Comparison of ENCODE assay signal across 25 cellular contexts in genomic region chr1:205916541-205916940, GRCh38. TPM values are rescaled to one million over a fixed set of nuclear protein-coding genes. Genes with fewer than 3 reads are reported as not detected.
DNase-seq lines count a peak whose midpoint lies in the region; ATAC-seq, FAIRE-seq and TF ChIP-seq lines count a peak whose summit lies in the region.
"Had no signal": no experiment of that assay in that cellular context is flagged by ENCODE, and none has a peak within 500 bp of the region (broad histone marks: within the 10 kb centered on the region; RNA-seq: fewer than 3 reads in every experiment).

No MANE protein-coding gene starts in this region.

- BruUV-seq in K562 (replicated peaks; lab: Mats Ljungman, UMichigan): no TSS peak

- no peak overlapping the region for H3K4me3 ChIP-seq in AG10803 (ENCODE audit: low read length)
- H3K4me3 ChIP-seq in K562: no peak overlapping the region
- H3K4me3 ChIP-seq: esophagus muscularis mucosa, mucosa of descending colon, suprapubic skin had no signal

- H3K27ac ChIP-seq in K562 (ENCODE audit: extremely low read depth, low read depth, low read length): no peak overlapping the region
- H3K27ac ChIP-seq: esophagus muscularis mucosa, suprapubic skin had no signal

- H3K9me1 ChIP-seq in K562 (ENCODE audit: control insufficient read depth, insufficient read depth, low read length): no peaks in the 10 kb centered on the region

- TF ChIP-seq RAD21 in K562 (CRISPR knock-in tag; conservative IDR thresholded peaks at IDR 0.05 in 1 of 2, IDR thresholded peaks at IDR 0.05 in 1 of 2): no peak

- H3K36me3 ChIP-seq in K562 (ENCODE audit: control insufficient read depth, insufficient read depth, low read length): no peaks in the 10 kb centered on the region
- H3K36me3 ChIP-seq: esophagus muscularis mucosa, suprapubic skin had no signal

- H3K9me3 ChIP-seq in K562 (replicated peaks; ENCODE audit: control insufficient read depth, insufficient read depth, low read depth, low read length): no peaks in the 10 kb centered on the region
- H3K9me3 ChIP-seq: Caco-2, esophagus muscularis mucosa, mucosa of descending colon, suprapubic skin had no signal

- no peak overlapping the region for H3K4me3 Mint-ChIP-seq in natural killer cell treated with Interleukin-12 subunit alpha and Interleukin-12 subunit beta and Interleukin-15 and Interleukin-18, amount 100 ng/mL, for 72 hours
- H3K4me3 Mint-ChIP-seq: activated CD4-positive, alpha-beta T cell treated with anti-CD3 and anti-CD28 coated beads, Interleukin-2, amount 10 ng/mL, durations not matched to agents 7 days and 5 days; activated naive CD4-positive, alpha-beta T cell treated with anti-CD3 and anti-CD28 coated beads, Interleukin-2, amount 50 U/mL, for 24 hours; activated T-cell treated with anti-CD3 and anti-CD28 coated beads, Interleukin-2, amount 50 U/mL, for 4 hours had no signal

- intact Hi-C loops in K562 (cut with micrococcal nuclease): no loop called here

- no peak for TF ChIP-seq POLR2A in K562 (conservative IDR thresholded peaks at IDR 0.05)

- in situ Hi-C loops in K562 (cut with MboI): no loop called here
- in situ Hi-C loops in KBM-7 (cut with MboI; ENCODE audit: low pct_unique_long_range_greater_than_20kb, low sequenced_read_pairs): loop anchor here (10.0 kb wide), 1 partner anchor 48 kb away; no protein-coding TSS in a partner anchor

- H3K4me1 ChIP-seq in K562 (replicated peaks in 1 of 2; ENCODE audit: control insufficient read depth in 2 of 2, insufficient read depth in 2 of 2, low read length in 2 of 2): no peaks in the 10 kb centered on the region

- peaks cover 8% of the 10 kb centered on the region in 2 donors for H3K27me3 Mint-ChIP-seq in natural killer cell treated with Interleukin-12 subunit alpha and Interleukin-12 subunit beta and Interleukin-15 and Interleukin-18, amount 100 ng/mL, for 72 hours

- peaks cover 0 to 2% of the 10 kb centered on the region in 2 donors for H3K4me1 Mint-ChIP-seq in natural killer cell treated with Interleukin-12 subunit alpha and Interleukin-12 subunit beta and Interleukin-15 and Interleukin-18, amount 100 ng/mL, for 72 hours (ENCODE audit: low read depth in 2 of 2)
- H3K4me1 Mint-ChIP-seq: activated naive CD4-positive, alpha-beta T cell treated with anti-CD3 and anti-CD28 coated beads, Interleukin-2, amount 50 U/mL, for 24 hours had no signal

- no peak for TF ChIP-seq EP300 in K562 (IDR thresholded peaks at IDR 0.05; ENCODE audit: low read length)

- no peak overlapping the region for H3K4me2 ChIP-seq in K562 (ENCODE audit: insufficient read depth, low read length)

- CTCF ChIA-PET in K562 (lab: Yijun Ruan, JAX; ENCODE audit: low intra/inter-chr PET ratio): interaction anchor here (7.8 kb wide), 1 partner anchor 62 kb away, joined by 114 read pairs; no protein-coding TSS in a partner anchor

- no peaks in the 10 kb centered on the region for H3K36me3 Mint-ChIP-seq in natural killer cell treated with Interleukin-12 subunit alpha and Interleukin-12 subunit beta and Interleukin-15 and Interleukin-18, amount 100 ng/mL, for 72 hours
- H3K36me3 Mint-ChIP-seq: activated naive CD4-positive, alpha-beta T cell treated with anti-CD3 and anti-CD28 coated beads, Interleukin-2, amount 50 U/mL, for 24 hours had no signal

- FAIRE-seq in K562 (lab: Jason Lieb, UNC): no peak
- FAIRE-seq: TTC549 had no signal

- peak overlapping the region in 1 of 2 donors; percentile 30 for H3K27ac Mint-ChIP-seq in natural killer cell treated with Interleukin-12 subunit alpha and Interleukin-12 subunit beta and Interleukin-15 and Interleukin-18, amount 100 ng/mL, for 72 hours
- H3K27ac Mint-ChIP-seq: activated CD4-positive, alpha-beta T cell treated with anti-CD3 and anti-CD28 coated beads, Interleukin-2, amount 10 ng/mL, durations not matched to agents 7 days and 5 days; activated naive CD4-positive, alpha-beta T cell treated with anti-CD3 and anti-CD28 coated beads, Interleukin-2, amount 50 U/mL, for 24 hours had no signal

- no peak overlapping the region for H2AFZ ChIP-seq in K562 (ENCODE audit: low read depth, low read length)

- no peaks in the 10 kb centered on the region for H3K9me3 Mint-ChIP-seq in natural killer cell treated with Interleukin-12 subunit alpha and Interleukin-12 subunit beta and Interleukin-15 and Interleukin-18, amount 100 ng/mL, for 72 hours
- H3K9me3 Mint-ChIP-seq: activated CD4-positive, alpha-beta T cell treated with anti-CD3 and anti-CD28 coated beads, Interleukin-2, amount 10 ng/mL, durations not matched to agents 7 days and 5 days; activated naive CD4-positive, alpha-beta T cell treated with anti-CD3 and anti-CD28 coated beads, Interleukin-2, amount 50 U/mL, for 24 hours; activated T-cell treated with anti-CD3 and anti-CD28 coated beads, Interleukin-2, amount 50 U/mL, for 4 hours had no signal

- peaks cover 29 to 57% of the 10 kb centered on the region in 2 experiments for H3K27me3 ChIP-seq in K562 (ENCODE audit: control insufficient read depth in 2 of 2, insufficient read depth in 2 of 2, low read length in 2 of 2)
- H3K27me3 ChIP-seq: suprapubic skin had no signal

- no peaks in the 10 kb centered on the region for H3K79me2 ChIP-seq in K562 (ENCODE audit: control insufficient read depth, insufficient read depth, low read length)

- POLR2A ChIA-PET in K562 (lab: Yijun Ruan, JAX): interaction anchor here (0.7 kb wide), 1 partner anchor 10 kb away, joined by 3 read pairs; no protein-coding TSS in a partner anchor

- TF ChIP-seq CTCF in AG10803 (conservative IDR thresholded peaks at IDR 0.05; ENCODE audit: low read length): no peak
- no peak for TF ChIP-seq CTCF in K562 (IDR thresholded peaks at IDR 0.05 in 2 of 3, conservative IDR thresholded peaks at IDR 0.05 in 1 of 3; ENCODE audit: insufficient read depth in 2 of 3, low read depth in 1 of 3, low read length in 3 of 3)

- DNase-seq in AG10803 (ENCODE audit: low read depth): peak; percentile 55
- DNase-seq in GM04503 (ENCODE audit: low read depth): peak; percentile 40
- no peak for DNase-seq in K562 (ENCODE audit: extremely low read depth in 1 of 4, low spot score in 3 of 4)
- peak; percentile 44 for DNase-seq in kidney tubule cell (ENCODE audit: low spot score)
- DNase-seq in KBM-7: no peak
- no peak for DNase-seq in natural killer cell treated with Interleukin-12 subunit alpha and Interleukin-12 subunit beta and Interleukin-15 and Interleukin-18, amount 100 ng/mL, for 72 hours (ENCODE audit: low spot score)
- no peak for DNase-seq in putamen (ENCODE audit: low spot score)
- DNase-seq: activated CD4-positive, alpha-beta T cell treated with anti-CD3 and anti-CD28 coated beads, Interleukin-2, amount 10 ng/mL, durations not matched to agents 7 days and 5 days; activated T-cell treated with anti-CD3 and anti-CD28 coated beads, Interleukin-2, amount 50 U/mL, for 4 hours; Caco-2; GF-D8; GOT3; hypothalamus; left colon; mucosa of descending colon; NCI-H1092 treated with DMSO at 0.1 percent for 48 hours; NCI-H2171; NCI-H82; nucleus accumbens; stimulated activated CD4-positive, alpha-beta T cell treated with anti-CD3 and anti-CD28 coated beads, Interleukin-4, amount 100 ng/mL, for 24 hours had no signal

- 3% methylated on average over 7 of the region's 7 CpGs for WGBS in K562 (ENCODE audit: insufficient coverage, low coverage, missing lambda C conversion rate)

- no peak for ATAC-seq in K562
- no peak for ATAC-seq in GM19324 (IDR thresholded peaks at IDR 0.05; ENCODE audit: low FRiP score, unreplicated experiment)
- no peak for ATAC-seq in natural killer cell treated with Interleukin-12 subunit alpha and Interleukin-12 subunit beta and Interleukin-15 and Interleukin-18, amount 100 ng/mL, for 72 hours
- ATAC-seq: activated T-cell treated with anti-CD3 and anti-CD28 coated beads, Interleukin-2, amount 50 U/mL, for 4 hours; left colon; mucosa of descending colon had no signal

- H3K9ac ChIP-seq in K562 (ENCODE audit: insufficient read depth in 1 of 2, low read depth in 2 of 2, low read length in 2 of 2): no peak overlapping the region

- H4K20me1 ChIP-seq in K562 (replicated peaks; ENCODE audit: control insufficient read depth, insufficient read depth, low read length): peaks cover 3% of the 10 kb centered on the region

TF ChIP-seq in K562, 482 proteins besides CTCF, POLR2A, EP300 and RAD21 (continues in another document):
- TF ChIP-seq, protein P1, sequence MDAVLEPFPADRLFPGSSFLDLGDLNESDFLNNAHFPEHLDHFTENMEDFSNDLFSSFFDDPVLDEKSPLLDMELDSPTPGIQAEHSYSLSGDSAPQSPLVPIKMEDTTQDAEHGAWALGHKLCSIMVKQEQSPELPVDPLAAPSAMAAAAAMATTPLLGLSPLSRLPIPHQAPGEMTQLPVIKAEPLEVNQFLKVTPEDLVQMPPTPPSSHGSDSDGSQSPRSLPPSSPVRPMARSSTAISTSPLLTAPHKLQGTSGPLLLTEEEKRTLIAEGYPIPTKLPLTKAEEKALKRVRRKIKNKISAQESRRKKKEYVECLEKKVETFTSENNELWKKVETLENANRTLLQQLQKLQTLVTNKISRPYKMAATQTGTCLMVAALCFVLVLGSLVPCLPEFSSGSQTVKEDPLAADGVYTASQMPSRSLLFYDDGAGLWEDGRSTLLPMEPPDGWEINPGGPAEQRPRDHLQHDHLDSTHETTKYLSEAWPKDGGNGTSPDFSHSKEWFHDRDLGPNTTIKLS (IDR thresholded peaks at IDR 0.05; ENCODE audit: borderline replicate concordance, low read depth): no peak
- no peak for TF ChIP-seq SMAD3 (CRISPR knock-in tag; conservative IDR thresholded peaks at IDR 0.05)
- no peak for TF ChIP-seq C11orf30 (IDR thresholded peaks at IDR 0.05; ENCODE audit: low read depth)
- no peak for TF ChIP-seq POLR2G (IDR thresholded peaks at IDR 0.05; ENCODE audit: low read depth, low read length)

RNA-seq across cellular contexts. Expression of gene SLC26A9, which starts 26.7 kb away (rescaled TPM):
- not detected in 2 replicates for total RNA-seq in K562 (2011; cell fraction: chromatin; rRNA removed; ENCODE audit: low replicate concordance)
- total RNA-seq in K562 (2011; cell fraction: nucleolus; rRNA removed): not detected in 2 replicates
- total RNA-seq in K562 (2011; cell fraction: nucleoplasm; rRNA removed): not detected in 2 replicates
- total RNA-seq in K562 (2014; rRNA removed) (not detected in 2 replicates), K562 (2014; rRNA removed; fragmentation: Illumina TruSeq; extraction: Trizol) (not detected in 2 replicates), K562 (2015; rRNA removed; fragmentation: Illumina TruSeq; extraction: Trizol) (not detected in 2 replicates), K562 (2021) (not detected in 2 replicates)
- polyA plus RNA-seq in K562 (2011; rRNA removed) (not detected in 2 replicates), K562 (2014; fragmentation: Illumina TruSeq; extraction: Trizol) (0.03 TPM in 1 of 2 replicates, not detected in the other), K562 (2014; fragmentation: Nextera tagmentation; extraction: Ambion mirVana) (not detected), K562 (2014; rRNA removed) (not detected in 2 replicates)
- polyA plus RNA-seq in K562 (2011; cell fraction: cytosol; rRNA removed): not detected in 2 replicates
- polyA plus RNA-seq in K562 (2011; cell fraction: nucleus; rRNA removed): 0.13 TPM in 1 of 2 replicates, not detected in the other
- polyA plus RNA-seq in K562 (2012): 0.01 and 0.03 TPM in 2 replicates
- polyA minus RNA-seq in K562 (2011; rRNA and poly(A)+ RNA removed): not detected in 2 replicates
- polyA minus RNA-seq in K562 (2011; cell fraction: cytosol; rRNA and poly(A)+ RNA removed): not detected in 2 replicates
- under 0.01 TPM in 1 of 2 replicates, not detected in the other for polyA minus RNA-seq in K562 (2011; cell fraction: nucleus; rRNA and poly(A)+ RNA removed)
- total RNA-seq in natural killer cell treated with Interleukin-12 subunit alpha and Interleukin-12 subunit beta and Interleukin-15 and Interleukin-18, amount 100 ng/mL, for 72 hours: not detected
- total RNA-seq: activated CD4-positive, alpha-beta T cell treated with anti-CD3 and anti-CD28 coated beads, Interleukin-2, amount 10 ng/mL, durations not matched to agents 7 days and 5 days; activated T-cell treated with anti-CD3 and anti-CD28 coated beads, Interleukin-2, amount 50 U/mL, for 4 hours; Caco-2; left colon; mucosa of descending colon had no signal

Comparison
In these comparisons a context has a peak if more than half of its experiments do, and no peak if none do; other contexts are left out.
1. DNase-seq: peak in AG10803 (single experiment), GM04503 (single experiment) and kidney tubule cell (single experiment); none in K562 (0 of 4), KBM-7 (single experiment), natural killer cell treated with Interleukin-12 subunit alpha and Interleukin-12 subunit beta and Interleukin-15 and Interleukin-18, amount 100 ng/mL, for 72 hours (single experiment) and putamen (single experiment).